ENCODE assay signal across 11 cellular contexts in the genomic region with DNA sequence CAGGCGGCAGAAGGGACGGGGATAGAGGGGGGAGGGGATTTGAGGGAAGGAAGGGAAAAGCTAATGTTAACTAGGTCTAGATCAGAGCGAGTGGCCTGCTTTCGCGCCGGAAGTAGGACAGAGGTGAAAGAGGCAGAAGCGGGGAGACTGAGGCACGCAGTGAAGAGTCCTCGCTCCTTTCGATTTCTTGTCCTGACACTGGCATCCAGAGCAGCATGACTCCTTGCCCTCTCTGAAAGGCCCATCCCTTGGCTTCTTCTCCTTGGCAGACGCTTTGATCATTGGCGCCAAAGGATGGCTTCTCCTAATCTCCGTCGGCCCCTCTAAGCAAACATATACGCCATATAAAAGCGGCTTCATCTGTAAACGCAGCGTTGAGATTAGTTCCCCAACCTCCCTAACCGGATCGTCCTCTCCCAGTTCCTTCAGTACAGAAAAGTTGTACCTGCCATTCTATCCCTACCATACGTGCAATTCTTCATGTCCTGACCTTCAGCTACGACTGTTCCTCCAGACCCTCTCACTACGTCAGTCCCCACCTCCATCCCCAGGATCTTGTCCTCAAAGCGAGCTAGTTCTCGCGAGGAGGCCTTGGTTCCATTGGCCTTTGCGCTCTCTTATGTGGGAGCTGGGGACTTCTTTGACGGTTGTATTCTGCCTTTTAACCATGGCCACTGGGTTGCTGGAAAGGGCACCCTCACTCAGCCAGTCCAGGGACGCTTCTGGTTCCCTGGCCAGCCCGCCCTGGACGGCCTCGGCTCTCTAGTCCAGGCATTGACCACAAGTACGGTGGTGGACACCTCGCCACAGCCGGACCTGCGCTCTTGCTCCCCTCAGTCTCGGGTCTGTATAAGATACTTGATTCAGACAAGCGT. TPM values are rescaled to one million over a fixed set of nuclear protein-coding genes. Genes with fewer than 3 reads are reported as not detected.
A peak's percentile ranks its signal among the peaks of the same experiment; 100 is the strongest.
DNase-seq lines count a peak whose midpoint lies in the region; FAIRE-seq and TF ChIP-seq lines count a peak whose summit lies in the region.
"Had no signal": no experiment of that assay in that cellular context is flagged by ENCODE, and none has a peak within 500 bp of the region (broad histone marks: within the 10 kb centered on the region; RNA-seq: fewer than 3 reads in every experiment).

No MANE protein-coding gene starts in this region.

- peak overlapping the region; percentile 66 for H3K4me3 Mint-ChIP-seq in activated naive CD8-positive, alpha-beta T cell

- BruUV-seq in mammary epithelial cell (replicated peaks; lab: Mats Ljungman, UMichigan) = no TSS peak

- no peak overlapping the region for H3K27ac ChIP-seq in mammary epithelial cell (ENCODE audit: insufficient read depth, low read depth, low read length)
- no peak overlapping the region for H3K27ac ChIP-seq in breast epithelium
- no peak overlapping the region for H3K27ac ChIP-seq in keratinocyte (ENCODE audit: control insufficient read depth, insufficient read depth, low read length)
- no peak overlapping the region for H3K27ac ChIP-seq in thymus (ENCODE audit: low read depth)
- no peak overlapping the region for H3K27ac ChIP-seq in colonic mucosa

- no peak for TF ChIP-seq POLR2A in breast epithelium (IDR thresholded peaks at IDR 0.05)

- H2AFZ ChIP-seq in mammary epithelial cell (ENCODE audit: low read depth, low read length) = no peak overlapping the region
- H2AFZ ChIP-seq in keratinocyte (ENCODE audit: control insufficient read depth, low read length) = no peak overlapping the region

- DNase-seq in mammary epithelial cell = no peak
- DNase-seq in breast epithelium (ENCODE audit: low spot score in 2 of 2) = no peak
- no peak for DNase-seq in keratinocyte (ENCODE audit: low read depth, low spot score)
- DNase-seq in NCI-H524 treated with DMSO at 0.1 percent for 48 hours (lab: John Stamatoyannopoulos, UW) = no peak
- no peak for DNase-seq in mesenteric fat pad (ENCODE audit: low spot score)
- no peak for DNase-seq in colonic mucosa

- TF ChIP-seq CTCF in mammary epithelial cell (conservative IDR thresholded peaks at IDR 0.05 in 1 of 2, IDR thresholded peaks at IDR 0.05 in 1 of 2; ENCODE audit: extremely low read depth in 1 of 2, insufficient read depth in 1 of 2, low read depth in 1 of 2, low read length in 2 of 2) = no peak
- TF ChIP-seq CTCF in breast epithelium (IDR thresholded peaks at IDR 0.05) = no peak
- TF ChIP-seq CTCF in keratinocyte (optimal IDR thresholded peaks at IDR 0.05 in 1 of 3, IDR thresholded peaks at IDR 0.05 in 1 of 3, conservative IDR thresholded peaks at IDR 0.05 in 1 of 3; ENCODE audit: extremely low read depth in 1 of 3, insufficient read depth in 2 of 3, low read length in 3 of 3) = no peak
- no peak for TF ChIP-seq CTCF in colonic mucosa (IDR thresholded peaks at IDR 0.05)

- H3K36me3 Mint-ChIP-seq in activated naive CD8-positive, alpha-beta T cell = peaks cover 6% of the 10 kb centered on the region

- no peaks in the 10 kb centered on the region for H4K20me1 ChIP-seq in mammary epithelial cell (ENCODE audit: insufficient read depth, low read length)
- H4K20me1 ChIP-seq in keratinocyte (ENCODE audit: control insufficient read depth, extremely low read depth, insufficient read depth, low read length) = no peaks in the 10 kb centered on the region

- dilution Hi-C loops in mammary epithelial cell (cut with HindIII; ENCODE audit: low sequenced_read_pairs) = loop anchor here (25.0 kb wide), 1 partner anchor 119 kb away; no protein-coding TSS in a partner anchor
- dilution Hi-C loops in keratinocyte (cut with MboI; ENCODE audit: extremely low pct_ligation_motif_present, low sequenced_read_pairs) = no loop called here

- in situ Hi-C loops in mammary epithelial cell (cut with MboI; ENCODE audit: low sequenced_read_pairs in 2 of 2) = no loop called here

- H3K9me3 Mint-ChIP-seq in activated naive CD8-positive, alpha-beta T cell (ENCODE audit: low read depth) = peaks cover 6% of the 10 kb centered on the region

- WGBS in mammary epithelial cell (ENCODE audit: low coverage, missing lambda C conversion rate) = 4% methylated on average over 21 of the region's 38 CpGs
- 8% methylated on average over 38 of the region's 38 CpGs for WGBS in thymus

- peaks cover 65% of the 10 kb centered on the region for H3K27me3 Mint-ChIP-seq in activated naive CD8-positive, alpha-beta T cell

- H3K27me3 ChIP-seq in mammary epithelial cell (ENCODE audit: insufficient read depth, low read length) = peaks cover 70% of the 10 kb centered on the region
- H3K27me3 ChIP-seq in breast epithelium = peaks cover 10 to 81% of the 10 kb centered on the region in 2 donors
- H3K27me3 ChIP-seq in keratinocyte (ENCODE audit: control insufficient read depth, extremely low read depth, insufficient read depth, low read length) = peaks cover 84% of the 10 kb centered on the region
- peaks cover 71% of the 10 kb centered on the region for H3K27me3 ChIP-seq in thymus (ENCODE audit: control insufficient read depth, insufficient read depth)
- H3K27me3 ChIP-seq in colonic mucosa = peaks cover 80% of the 10 kb centered on the region

- no peaks in the 10 kb centered on the region for H3K9me1 ChIP-seq in keratinocyte (ENCODE audit: control insufficient read depth, extremely low read depth, insufficient read depth, low read length)

- CTCF ChIA-PET in mammary epithelial cell (lab: Charles Lee; ENCODE audit: low non-redundant PET) = no interaction called here

- H3K4me2 ChIP-seq in mammary epithelial cell (ENCODE audit: insufficient read depth, low read depth, low read length) = peak overlapping the region; percentile 23
- H3K4me2 ChIP-seq in keratinocyte (ENCODE audit: control insufficient read depth, extremely low read depth, insufficient read depth, low read depth, low read length) = peak overlapping the region; percentile 59

- H3K27ac Mint-ChIP-seq in activated naive CD8-positive, alpha-beta T cell = no peak overlapping the region

- FAIRE-seq in keratinocyte (lab: Jason Lieb, UNC) = no peak

- H3K4me1 Mint-ChIP-seq in activated naive CD8-positive, alpha-beta T cell (ENCODE audit: low read depth) = peaks cover 52% of the 10 kb centered on the region

- H3K4me1 ChIP-seq in mammary epithelial cell (ENCODE audit: insufficient read depth, low read length) (peaks cover 4% of the 10 kb centered on the region), breast epithelium (no peaks in the 10 kb centered on the region), keratinocyte (ENCODE audit: control insufficient read depth, extremely low read depth, insufficient read depth, low read length) (peaks cover 6% of the 10 kb centered on the region), thymus (ENCODE audit: control insufficient read depth, insufficient read depth, low read length) (peaks cover 7% of the 10 kb centered on the region), colonic mucosa (no peaks in the 10 kb centered on the region)

- H3K9ac ChIP-seq in mammary epithelial cell (ENCODE audit: insufficient read depth, low read length) (no peak overlapping the region), keratinocyte (ENCODE audit: control insufficient read depth, extremely low read depth, insufficient read depth, low read length) (no peak overlapping the region), colonic mucosa (ENCODE audit: low read depth in 2 of 2, low read length in 2 of 2) (no peak overlapping the region)

- no peak overlapping the region for H3K4me3 ChIP-seq in mammary epithelial cell (replicated peaks in 1 of 3; ENCODE audit: insufficient read depth in 1 of 3, low read depth in 2 of 3, low read length in 3 of 3)
- H3K4me3 ChIP-seq in breast epithelium = peak overlapping the region in 1 of 3 donors; percentile 34
- peak overlapping the region in 1 of 3 experiments; percentile 17 for H3K4me3 ChIP-seq in keratinocyte (ENCODE audit: control insufficient read depth in 2 of 3, extremely low read depth in 1 of 3, insufficient read depth in 2 of 3, low read depth in 1 of 3, low read length in 3 of 3)
- H3K4me3 ChIP-seq in thymus (ENCODE audit: low read length) = peak overlapping the region; percentile 4
- no peak overlapping the region for H3K4me3 ChIP-seq in colonic mucosa
- H3K4me3 ChIP-seq: lung had no signal

- no peaks in the 10 kb centered on the region for H3K36me3 ChIP-seq in mammary epithelial cell (ENCODE audit: insufficient read depth, low read length)
- H3K36me3 ChIP-seq in breast epithelium = no peaks in the 10 kb centered on the region
- H3K36me3 ChIP-seq in keratinocyte (ENCODE audit: control insufficient read depth in 2 of 2, extremely low read depth in 1 of 2, insufficient read depth in 2 of 2, low read length in 2 of 2) = no peaks in the 10 kb centered on the region
- no peaks in the 10 kb centered on the region for H3K36me3 ChIP-seq in thymus (ENCODE audit: control insufficient read depth, insufficient read depth)
- no peaks in the 10 kb centered on the region for H3K36me3 ChIP-seq in colonic mucosa

- H3K9me3 ChIP-seq in mammary epithelial cell (replicated peaks; ENCODE audit: insufficient read depth, low read length) (no peaks in the 10 kb centered on the region), breast epithelium (no peaks in the 10 kb centered on the region), keratinocyte (ENCODE audit: control insufficient read depth, low read depth, low read length) (no peaks in the 10 kb centered on the region), thymus (ENCODE audit: control insufficient read depth) (peaks cover 3% of the 10 kb centered on the region), colonic mucosa (no peaks in the 10 kb centered on the region)

- no peaks in the 10 kb centered on the region for H3K79me2 ChIP-seq in mammary epithelial cell (ENCODE audit: insufficient read depth, low read length)
- no peaks in the 10 kb centered on the region for H3K79me2 ChIP-seq in keratinocyte (ENCODE audit: control insufficient read depth, insufficient read depth, low read length)

- intact Hi-C loops in mammary epithelial cell (cut with micrococcal nuclease) = no loop called here
- intact Hi-C loops in breast epithelium (cut with DNase I; ENCODE audit: low total_unique reads) = no loop called here
- intact Hi-C loops in colonic mucosa (cut with DNase I) = no loop called here

RNA-seq across cellular contexts. Expression of a gene that starts 0.9 kb away (rescaled TPM):
- total RNA-seq in mammary epithelial cell = not detected
- polyA plus RNA-seq in mammary epithelial cell = not detected
- not detected for polyA minus RNA-seq in mammary epithelial cell
- not detected for total RNA-seq in breast epithelium
- polyA plus RNA-seq in keratinocyte = not detected in 3 replicates
- not detected for polyA plus RNA-seq in keratinocyte (2011; ENCODE audit: low read depth)
- not detected in 2 replicates for polyA plus RNA-seq in keratinocyte (2011; cell fraction: cytosol; rRNA removed)
- polyA plus RNA-seq in keratinocyte (2011; cell fraction: nucleus; rRNA removed) = not detected in 2 replicates
- not detected in 2 replicates for polyA plus RNA-seq in keratinocyte (2012; ENCODE audit: low replicate concordance)
- not detected in 3 replicates for polyA minus RNA-seq in keratinocyte
- polyA minus RNA-seq in keratinocyte (2011; cell fraction: cytosol; rRNA and poly(A)+ RNA removed) = not detected
- polyA minus RNA-seq in keratinocyte (2011; cell fraction: nucleus; rRNA and poly(A)+ RNA removed) = not detected in 2 replicates
- polyA plus RNA-seq in thymus = 0.46 TPM
- total RNA-seq in mesenteric fat pad = not detected
- total RNA-seq in colonic mucosa = 1 to 10 TPM; 1.8 to 3.0 TPM
- total RNA-seq: activated CD8-positive, alpha-beta memory T cell treated with anti-CD3 and anti-CD28 coated beads for 36 hours had no signal
- polyA plus RNA-seq: esophagus, lung had no signal

RNA-seq across cellular contexts. Expression of a gene that starts 24.3 kb away (rescaled TPM):
- total RNA-seq in mammary epithelial cell (1 to 10 TPM in 1 of 2 donors, not detected in 1; 2.0 TPM), breast epithelium (under 1 TPM in 2 of 3 donors, not detected in 1; 0.29 to 0.33 TPM), mesenteric fat pad (not detected), colonic mucosa (under 1 TPM; 0.20 to 0.24 TPM)
- polyA plus RNA-seq in mammary epithelial cell (0.06 TPM), keratinocyte (0.03 to 0.08 TPM in 2 of 3 replicates, not detected in the other), thymus (2.4 TPM)
- polyA minus RNA-seq in mammary epithelial cell (not detected), keratinocyte (0.16 TPM in 1 of 3 replicates, not detected in the others)
- polyA plus RNA-seq in keratinocyte (2011; ENCODE audit: low read depth) = not detected
- polyA plus RNA-seq in keratinocyte (2011; cell fraction: cytosol; rRNA removed) = 0.01 and 0.05 TPM in 2 replicates
- not detected in 2 replicates for polyA plus RNA-seq in keratinocyte (2011; cell fraction: nucleus; rRNA removed)
- 1.4 TPM in 1 of 2 replicates, not detected in the other for polyA plus RNA-seq in keratinocyte (2012; ENCODE audit: low replicate concordance)
- not detected for polyA minus RNA-seq in keratinocyte (2011; cell fraction: cytosol; rRNA and poly(A)+ RNA removed)
- not detected in 2 replicates for polyA minus RNA-seq in keratinocyte (2011; cell fraction: nucleus; rRNA and poly(A)+ RNA removed)
- total RNA-seq: activated CD8-positive, alpha-beta memory T cell treated with anti-CD3 and anti-CD28 coated beads for 36 hours had no signal
